In the genomic region with DNA sequence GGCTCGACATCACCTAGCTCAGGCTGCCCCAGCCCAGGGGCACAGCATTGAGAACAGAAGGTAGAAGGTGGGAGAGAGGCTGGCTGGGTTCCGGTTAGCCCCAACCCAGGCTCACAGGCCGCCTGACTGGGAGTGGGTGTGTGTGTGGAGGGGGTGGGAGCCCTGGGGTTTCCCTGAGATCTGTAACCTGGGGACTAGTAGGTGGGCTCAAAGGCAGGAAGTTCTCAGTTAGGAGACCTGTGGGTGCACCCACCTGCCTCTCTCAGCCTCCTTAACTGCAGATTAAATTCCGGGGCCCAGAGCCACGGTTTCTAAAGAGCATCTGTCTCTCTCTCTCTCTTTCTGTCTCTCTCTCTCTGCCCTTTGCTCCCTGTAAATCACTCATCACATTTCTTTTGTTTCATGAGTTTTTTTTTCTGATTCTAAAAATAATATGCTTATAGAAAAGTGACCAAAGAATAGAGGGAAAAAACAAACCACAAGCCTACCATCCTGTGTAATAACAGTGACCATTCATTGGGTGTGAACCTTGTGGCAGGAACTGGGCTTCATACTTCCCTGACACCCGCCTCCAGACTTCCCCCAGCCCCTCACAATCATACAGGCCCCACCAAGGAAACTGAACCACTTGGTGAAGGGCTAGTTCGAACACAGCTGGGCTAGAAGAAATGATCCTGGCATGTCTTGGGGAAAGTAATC, we compare ENCODE assay signal across 8 cellular contexts.
DNase-seq lines count a peak whose midpoint lies in the region; ATAC-seq lines count a peak whose summit lies in the region.

No MANE protein-coding gene starts in this region.

- peaks cover 1% of the 10 kb centered on the region for H3K27me3 Mint-ChIP-seq in T-helper 17 cell
- no peaks in the 10 kb centered on the region for H3K27me3 Mint-ChIP-seq in naive thymus-derived CD4-positive, alpha-beta T cell

- H3K4me3 Mint-ChIP-seq in T-helper 17 cell, result no peak overlapping the region
- H3K4me3 Mint-ChIP-seq in naive thymus-derived CD4-positive, alpha-beta T cell, result peak overlapping the region in 6 of 10 donors; percentile 4 to 70 (median 22)

- intact Hi-C loops in naive thymus-derived CD4-positive, alpha-beta T cell (cut with micrococcal nuclease), result no loop called here

- no peak overlapping the region for H3K4me3 ChIP-seq in naive thymus-derived CD4-positive, alpha-beta T cell (ENCODE audit: low read length)

- no peak for DNase-seq in T-helper 17 cell
- DNase-seq in naive thymus-derived CD4-positive, alpha-beta T cell, result peak in 6 of 9 donors; percentile 1 to 66 (median 4)
- no peak for DNase-seq in NOMO-1 treated with dmso at 0.1 percent for 144 hours (lab: John Stamatoyannopoulos, UW; ENCODE audit: unreplicated experiment)
- no peak for DNase-seq in 8988T
- DNase-seq in ecto neural progenitor cell (ENCODE audit: low spot score), result no peak
- DNase-seq in mesenteric fat pad (ENCODE audit: low spot score), result no peak

- H3K27ac ChIP-seq in naive thymus-derived CD4-positive, alpha-beta T cell (ENCODE audit: low read depth, low read length), result no peak overlapping the region

- H3K27me3 ChIP-seq in naive thymus-derived CD4-positive, alpha-beta T cell (ENCODE audit: control insufficient read depth in 2 of 2, insufficient read depth in 2 of 2, low read length in 2 of 2), result no peaks in the 10 kb centered on the region

- no peaks in the 10 kb centered on the region for H3K9me3 ChIP-seq in T-helper 17 cell (ENCODE audit: control insufficient read depth, low read length, poor library complexity, severe bottlenecking)
- H3K9me3 ChIP-seq in naive thymus-derived CD4-positive, alpha-beta T cell (ENCODE audit: control insufficient read depth in 2 of 3, low read length in 3 of 3), result no peaks in the 10 kb centered on the region

- H3K27ac Mint-ChIP-seq in T-helper 17 cell, result peak overlapping the region; percentile 74
- H3K27ac Mint-ChIP-seq in naive thymus-derived CD4-positive, alpha-beta T cell, result peak overlapping the region in 5 of 9 donors; percentile 25 to 75 (median 54)

- H3K9me3 Mint-ChIP-seq in naive thymus-derived CD4-positive, alpha-beta T cell, result no peaks in the 10 kb centered on the region

- CTCF ChIA-PET in naive thymus-derived CD4-positive, alpha-beta T cell (lab: Charles Lee), result no interaction called here

- H3K36me3 ChIP-seq in naive thymus-derived CD4-positive, alpha-beta T cell (ENCODE audit: control insufficient read depth in 2 of 3, insufficient read depth in 3 of 3, low read length in 3 of 3), result no peaks in the 10 kb centered on the region

- peaks cover 6 to 10% of the 10 kb centered on the region in 2 donors for H3K4me1 ChIP-seq in naive thymus-derived CD4-positive, alpha-beta T cell (ENCODE audit: control insufficient read depth in 2 of 2, insufficient read depth in 2 of 2, low read length in 2 of 2)

- peaks cover 2% of the 10 kb centered on the region for H3K36me3 Mint-ChIP-seq in T-helper 17 cell (ENCODE audit: low read depth)
- H3K36me3 Mint-ChIP-seq in naive thymus-derived CD4-positive, alpha-beta T cell, result no peaks in the 10 kb centered on the region

- ATAC-seq in GM18861 (IDR thresholded peaks at IDR 0.05; ENCODE audit: unreplicated experiment), result peak; percentile 75
- ATAC-seq in HG02623 (IDR thresholded peaks at IDR 0.05; ENCODE audit: unreplicated experiment), result peak; percentile 77
- ATAC-seq in T-helper 17 cell, result peak; percentile 48
- ATAC-seq in naive thymus-derived CD4-positive, alpha-beta T cell, result peak; percentile 40

- H3K4me1 Mint-ChIP-seq in T-helper 17 cell, result peaks cover 15% of the 10 kb centered on the region
- H3K4me1 Mint-ChIP-seq in naive thymus-derived CD4-positive, alpha-beta T cell, result peaks cover 10 to 22% (median 16%) of the 10 kb centered on the region in 7 donors

- POLR2A ChIA-PET in naive thymus-derived CD4-positive, alpha-beta T cell (lab: Charles Lee), result no interaction called here

Comparison
In these comparisons a context has a peak if more than half of its experiments do, and no peak if none do; other contexts are left out.
1. DNase-seq: peak in naive thymus-derived CD4-positive, alpha-beta T cell (6 of 9); none in T-helper 17 cell (0 of 3), NOMO-1 treated with dmso at 0.1 percent for 144 hours (single experiment), 8988T (single experiment), ecto neural progenitor cell (single experiment) and mesenteric fat pad (single experiment).
2. Peak in every context shown above with its lines, with median percentiles within 50 percentile points of each other: ATAC-seq.